In the genomic region with DNA sequence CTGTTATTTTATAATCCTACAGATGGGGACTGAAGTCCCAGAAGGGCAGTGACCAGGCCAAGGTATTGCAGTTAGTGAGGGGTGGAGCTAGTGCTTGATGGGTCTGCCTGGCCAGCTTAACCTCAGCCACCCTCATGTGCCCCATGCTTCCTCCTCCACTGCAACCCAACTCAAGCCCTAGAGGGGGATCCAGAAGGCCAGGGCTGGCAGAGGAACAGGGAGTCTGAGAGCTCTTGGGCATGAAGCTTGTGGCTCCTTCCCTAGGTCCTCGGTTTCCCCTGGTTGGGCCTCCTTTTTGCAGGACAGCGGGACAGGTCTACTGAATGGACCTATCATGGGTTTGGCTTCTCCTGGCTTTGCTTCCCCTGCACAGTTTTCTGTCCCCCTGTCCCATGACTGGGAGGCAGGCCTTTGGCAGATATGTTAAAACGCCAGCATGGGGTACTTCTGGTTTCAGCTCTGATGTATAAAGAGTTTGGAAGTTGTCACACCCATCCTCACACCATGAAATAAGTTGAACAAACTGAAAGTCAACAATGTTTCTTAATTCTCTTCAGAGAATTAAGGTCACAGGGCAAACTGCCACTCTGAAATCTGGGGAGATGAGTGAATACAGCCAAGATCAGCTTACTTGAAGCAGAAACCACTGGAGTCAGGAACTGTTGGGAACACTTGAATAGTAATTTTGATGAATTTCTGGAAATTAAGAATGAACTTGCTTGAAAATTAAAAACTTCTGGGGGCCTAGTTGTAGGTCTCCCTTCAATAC, we compare ENCODE assay signal across 18 cellular contexts.
"Had no signal": no experiment of that assay in that cellular context is flagged by ENCODE, and none has a peak within 500 bp of the region (broad histone marks: within the 10 kb centered on the region; RNA-seq: fewer than 3 reads in every experiment).

No MANE protein-coding gene starts in this region.

- H3K4me1 Mint-ChIP-seq: activated naive CD4-positive, alpha-beta T cell treated with anti-CD3 and anti-CD28 coated beads, Interleukin-2, amount 10 ng/mL, durations not matched to agents 7 days and 5 days; activated T-helper 17 cell treated with anti-CD3 and anti-CD28 coated beads, Interleukin-2, amount 50 U/mL, for 72 hours; naive B cell had no signal

- H3K4me3 Mint-ChIP-seq: activated naive CD4-positive, alpha-beta T cell treated with anti-CD3 and anti-CD28 coated beads, Interleukin-2, amount 10 ng/mL, durations not matched to agents 7 days and 5 days; activated T-helper 17 cell treated with anti-CD3 and anti-CD28 coated beads, Interleukin-2, amount 50 U/mL, for 72 hours; naive B cell; type B pancreatic cell had no signal

- H3K4me3 ChIP-seq: gastrocnemius medialis, heart right ventricle, psoas muscle had no signal

- H3K36me3 Mint-ChIP-seq: activated naive CD4-positive, alpha-beta T cell treated with anti-CD3 and anti-CD28 coated beads, Interleukin-2, amount 10 ng/mL, durations not matched to agents 7 days and 5 days; naive B cell; type B pancreatic cell had no signal

- H3K9me3 ChIP-seq: gastrocnemius medialis, heart right ventricle, psoas muscle had no signal

- H3K36me3 ChIP-seq: gastrocnemius medialis, heart right ventricle had no signal

- FAIRE-seq: islet of Langerhans, TTC549 had no signal

- H3K27ac Mint-ChIP-seq: activated naive CD4-positive, alpha-beta T cell treated with anti-CD3 and anti-CD28 coated beads, Interleukin-2, amount 10 ng/mL, durations not matched to agents 7 days and 5 days; activated T-helper 17 cell treated with anti-CD3 and anti-CD28 coated beads, Interleukin-2, amount 50 U/mL, for 72 hours; naive B cell had no signal

- H3K9me3 Mint-ChIP-seq: activated naive CD4-positive, alpha-beta T cell treated with anti-CD3 and anti-CD28 coated beads, Interleukin-2, amount 10 ng/mL, durations not matched to agents 7 days and 5 days; activated T-helper 17 cell treated with anti-CD3 and anti-CD28 coated beads, Interleukin-2, amount 50 U/mL, for 72 hours had no signal

- DNase-seq: activated CD4-positive, alpha-beta T cell treated with anti-CD3 and anti-CD28 coated beads, Interleukin-2, amount 50 U/mL, for 1 hour; activated CD4-positive, CD25-positive, alpha-beta regulatory T cell; activated naive CD4-positive, alpha-beta T cell treated with anti-CD3 and anti-CD28 coated beads, Interleukin-2, amount 10 ng/mL, durations not matched to agents 7 days and 5 days; activated T-cell treated with anti-CD3 and anti-CD28 coated beads for 4 hours; amygdala; gastrocnemius medialis; heart right ventricle; mesendoderm; naive B cell; nucleus accumbens; psoas muscle; stimulated activated CD4-positive, alpha-beta T cell treated with anti-CD3 and anti-CD28 coated beads, Interleukin-15, amount 100 ng/mL, for 24 hours; T-helper 2 cell had no signal

- H3K27me3 ChIP-seq: gastrocnemius medialis, heart right ventricle had no signal

- H3K27ac ChIP-seq: gastrocnemius medialis, psoas muscle had no signal

- H3K27me3 Mint-ChIP-seq: type B pancreatic cell had no signal

- ATAC-seq: activated T-helper 17 cell treated with anti-CD3 and anti-CD28 coated beads, Interleukin-2, amount 50 U/mL, for 72 hours; esophagus mucosa; gastrocnemius medialis; heart right ventricle; psoas muscle had no signal
